13 cellular contexts compared by ENCODE assay signal in genomic region chr4:47002593-47002992, GRCh38. TPM values are rescaled to one million over a fixed set of nuclear protein-coding genes. Genes with fewer than 3 reads are reported as not detected.
DNase-seq lines count a peak whose midpoint lies in the region; ATAC-seq and TF ChIP-seq lines count a peak whose summit lies in the region.
"Had no signal": no experiment of that assay in that cellular context is flagged by ENCODE, and none has a peak within 500 bp of the region (broad histone marks: within the 10 kb centered on the region; RNA-seq: fewer than 3 reads in every experiment).

No MANE protein-coding gene starts in this region.

- H3K27me3 Mint-ChIP-seq in activated CD8-positive, alpha-beta memory T cell treated with anti-CD3 and anti-CD28 coated beads, Interleukin-2, amount 10 ng/mL, durations not matched to agents 7 days and 5 days: peaks cover 19% of the 10 kb centered on the region

- no peaks in the 10 kb centered on the region for H3F3A ChIP-seq in GM23248 (ENCODE audit: insufficient read depth)

- H4K20me1 ChIP-seq in GM23248 (ENCODE audit: insufficient read depth): no peaks in the 10 kb centered on the region

- no peaks in the 10 kb centered on the region for H3K36me3 Mint-ChIP-seq in activated CD8-positive, alpha-beta memory T cell treated with anti-CD3 and anti-CD28 coated beads, Interleukin-2, amount 10 ng/mL, durations not matched to agents 7 days and 5 days

- DNase-seq in BE2C (no peak), GM23248 (peak; percentile 22), Panc1 (ENCODE audit: low read depth, low spot score) (peak; percentile 12), fibroblast of pulmonary artery (ENCODE audit: low read depth) (peak; percentile 30), SK-N-DZ (ENCODE audit: low spot score) (no peak)
- no peak for DNase-seq in activated CD8-positive, alpha-beta memory T cell treated with anti-CD3 and anti-CD28 coated beads, Interleukin-2, amount 10 ng/mL, durations not matched to agents 7 days and 5 days
- DNase-seq: NCI-H1105; right cardiac atrium; stimulated activated CD8-positive, alpha-beta memory T cell treated with anti-CD3 and anti-CD28 coated beads, Interleukin-4, amount 100 ng/mL, for 48 hours had no signal

- H3K9me2 ChIP-seq in GM23248 (ENCODE audit: insufficient read depth): no peaks in the 10 kb centered on the region

- H3K9me3 Mint-ChIP-seq in activated CD8-positive, alpha-beta memory T cell treated with anti-CD3 and anti-CD28 coated beads, Interleukin-2, amount 10 ng/mL, durations not matched to agents 7 days and 5 days (ENCODE audit: low read depth): no peaks in the 10 kb centered on the region

- H3K79me2 ChIP-seq in GM23248 (ENCODE audit: insufficient read depth): no peaks in the 10 kb centered on the region

- H3K9me3 ChIP-seq in BE2C: no peaks in the 10 kb centered on the region
- no peaks in the 10 kb centered on the region for H3K9me3 ChIP-seq in GM23248 (ENCODE audit: low read depth)
- no peaks in the 10 kb centered on the region for H3K9me3 ChIP-seq in Panc1 (ENCODE audit: control insufficient read depth, insufficient read depth, low read depth, low read length)

- no peak overlapping the region for H3K4me2 ChIP-seq in GM23248 (ENCODE audit: unreplicated experiment)

- CTCF ChIA-PET in Panc1 (lab: Charles Lee): no interaction called here
- CTCF ChIA-PET in activated CD8-positive, alpha-beta memory T cell treated with anti-CD3 and anti-CD28 coated beads, Interleukin-2, amount 10 ng/mL, durations not matched to agents 7 days and 5 days (lab: Charles Lee): interaction anchor here (0.6 kb wide), 1 partner anchor 120 kb away, joined by 3 read pairs; no protein-coding TSS in a partner anchor

- in situ Hi-C loops in GM23248 (cut with MboI): no loop called here
- in situ Hi-C loops in Panc1 (cut with HindIII; ENCODE audit: low pct_unique_long_range_greater_than_20kb, low sequenced_read_pairs): no loop called here

- no peak overlapping the region for H3K27ac Mint-ChIP-seq in activated CD8-positive, alpha-beta memory T cell treated with anti-CD3 and anti-CD28 coated beads, Interleukin-2, amount 10 ng/mL, durations not matched to agents 7 days and 5 days

- TF ChIP-seq CTCF in BE2C (IDR thresholded peaks at IDR 0.05; ENCODE audit: low read depth, low read length): peak; percentile 82
- peak; percentile 32; the same call in 1 of the 2 replicates for TF ChIP-seq CTCF in Panc1 (IDR thresholded peaks at IDR 0.05)
- TF ChIP-seq CTCF in fibroblast of pulmonary artery (IDR thresholded peaks at IDR 0.05; ENCODE audit: low read length, missing control alignments): peak; percentile 53

- H3K4me3 ChIP-seq in BE2C (ENCODE audit: low read depth, low read length) (no peak overlapping the region), GM23248 (no peak overlapping the region), Panc1 (ENCODE audit: low read depth in 2 of 2, low read length in 2 of 2) (no peak overlapping the region), fibroblast of pulmonary artery (replicated peaks; ENCODE audit: low read depth, low read length) (no peak overlapping the region)
- H3K4me3 ChIP-seq: SK-N-MC had no signal

- H3K27ac ChIP-seq in GM23248 (no peak overlapping the region), Panc1 (ENCODE audit: low read length) (no peak overlapping the region)
- H3K27ac ChIP-seq: SK-N-MC had no signal

- no peak overlapping the region for H3K9ac ChIP-seq in GM23248

- POLR2A ChIA-PET in Panc1 (lab: Charles Lee): no interaction called here

- no peaks in the 10 kb centered on the region for H3K4me1 Mint-ChIP-seq in activated CD8-positive, alpha-beta memory T cell treated with anti-CD3 and anti-CD28 coated beads, Interleukin-2, amount 10 ng/mL, durations not matched to agents 7 days and 5 days

- no TSS peak for BruUV-seq in Panc1 (replicated peaks; lab: Mats Ljungman, UMichigan)

- no peaks in the 10 kb centered on the region for H3K36me3 ChIP-seq in BE2C
- H3K36me3 ChIP-seq in GM23248 (ENCODE audit: low read depth): no peaks in the 10 kb centered on the region
- H3K36me3 ChIP-seq in Panc1 (ENCODE audit: control insufficient read depth, insufficient read depth, low read length): no peaks in the 10 kb centered on the region

- H3K4me3 Mint-ChIP-seq in activated CD8-positive, alpha-beta memory T cell treated with anti-CD3 and anti-CD28 coated beads, Interleukin-2, amount 10 ng/mL, durations not matched to agents 7 days and 5 days: no peak overlapping the region

- intact Hi-C loops in Panc1 (cut with micrococcal nuclease; ENCODE audit: unreplicated experiment): no loop called here

- no peak overlapping the region for H2AFZ ChIP-seq in GM23248

- peaks cover 9% of the 10 kb centered on the region; the same call in 1 of the 2 replicates for H3K4me1 ChIP-seq in BE2C
- no peaks in the 10 kb centered on the region for H3K4me1 ChIP-seq in GM23248 (ENCODE audit: insufficient read depth)
- no peaks in the 10 kb centered on the region for H3K4me1 ChIP-seq in Panc1 (ENCODE audit: control insufficient read depth, insufficient read depth, low read length)

- H3K27me3 ChIP-seq in BE2C (no peaks in the 10 kb centered on the region), GM23248 (replicated peaks; ENCODE audit: insufficient read depth) (no peaks in the 10 kb centered on the region), Panc1 (ENCODE audit: control insufficient read depth, insufficient read depth, low read length) (no peaks in the 10 kb centered on the region)

- 9 to 24% methylated on average over 1 of the region's 1 CpG for WGBS in GM23248 (ENCODE audit: low coverage in 1 of 2, low lambda C conversion rate in 2 of 2, missing lambda C conversion rate in 2 of 2), 2 experiments

- no peak for ATAC-seq in Panc1
- ATAC-seq in HG02571 (IDR thresholded peaks at IDR 0.05; ENCODE audit: unreplicated experiment): no peak
- ATAC-seq in HG02759 (IDR thresholded peaks at IDR 0.05; ENCODE audit: unreplicated experiment): no peak
- ATAC-seq in activated CD8-positive, alpha-beta memory T cell treated with anti-CD3 and anti-CD28 coated beads, Interleukin-2, amount 10 ng/mL, durations not matched to agents 7 days and 5 days: no peak

RNA-seq across cellular contexts. Expression of gene GABRA4, which starts 9.2 kb away (rescaled TPM):
- 17.5 TPM for polyA plus RNA-seq in BE2C (2012; ENCODE audit: insufficient read depth, insufficient read length, low read depth)
- total RNA-seq in GM23248 (2014; rRNA removed; shearing (Covaris generic)): not detected in 2 replicates
- polyA plus RNA-seq in GM23248 (2016; fragmentation: Nextera tagmentation; extraction: Ambion mirVana): not detected in 2 replicates
- total RNA-seq in Panc1 (2021; ENCODE audit: unreplicated experiment): not detected
- not detected for polyA plus RNA-seq in Panc1 (2012; ENCODE audit: insufficient read length)
- not detected for total RNA-seq in activated CD8-positive, alpha-beta memory T cell treated with anti-CD3 and anti-CD28 coated beads, Interleukin-2, amount 10 ng/mL, durations not matched to agents 7 days and 5 days
- polyA plus RNA-seq in SK-N-DZ (2014; cell fraction: cytosol; rRNA removed): not detected in 2 replicates
- not detected in 2 replicates for polyA plus RNA-seq in SK-N-DZ (2014; cell fraction: nucleus; rRNA removed)
- total RNA-seq: Daoy had no signal

RNA-seq across cellular contexts. Expression of gene GABRB1, which starts 28.8 kb away (rescaled TPM):
- polyA plus RNA-seq in BE2C (2012; ENCODE audit: insufficient read depth, insufficient read length, low read depth): 7.2 TPM
- not detected in 2 replicates for total RNA-seq in GM23248 (2014; rRNA removed; shearing (Covaris generic))
- polyA plus RNA-seq in GM23248 (2016; fragmentation: Nextera tagmentation; extraction: Ambion mirVana): not detected in 2 replicates
- not detected for total RNA-seq in Panc1 (2021; ENCODE audit: unreplicated experiment)
- not detected for polyA plus RNA-seq in Panc1 (2012; ENCODE audit: insufficient read length)
- total RNA-seq in activated CD8-positive, alpha-beta memory T cell treated with anti-CD3 and anti-CD28 coated beads, Interleukin-2, amount 10 ng/mL, durations not matched to agents 7 days and 5 days: not detected
- not detected in 2 replicates for polyA plus RNA-seq in SK-N-DZ (2014; cell fraction: cytosol; rRNA removed)
- not detected in 2 replicates for polyA plus RNA-seq in SK-N-DZ (2014; cell fraction: nucleus; rRNA removed)

Comparison
In these comparisons a context has a peak if more than half of its experiments do, and no peak if none do; other contexts are left out.
1. DNase-seq: peak in GM23248 (single experiment), Panc1 (single experiment) and fibroblast of pulmonary artery (single experiment); none in BE2C (single experiment), activated CD8-positive, alpha-beta memory T cell treated with anti-CD3 and anti-CD28 coated beads, Interleukin-2, amount 10 ng/mL, durations not matched to agents 7 days and 5 days (single experiment) and SK-N-DZ (single experiment).
2. CTCF ChIP-seq: peak in every context shown above with its lines; median percentile 82 in BE2C; 53 in fibroblast of pulmonary artery; 32 in Panc1.